Comparison of ENCODE assay signal across 1 cellular context in genomic region chr13:47437411-47437810, GRCh38.
TF ChIP-seq lines count a peak whose summit lies in the region.

No MANE protein-coding gene starts in this region.

TF ChIP-seq in SK-N-SH, 30 proteins besides CTCF, POLR2A, EP300 and RAD21 (continued from another document):
- TF ChIP-seq REST (IDR thresholded peaks at IDR 0.05; ENCODE audit: low read depth, low read length): no peak
- TF ChIP-seq POLR2AphosphoS5 (IDR thresholded peaks at IDR 0.05; ENCODE audit: low read depth, low read length): no peak
- TF ChIP-seq NRF1 (IDR thresholded peaks at IDR 0.05; ENCODE audit: low read depth, low read length): no peak
- no peak for TF ChIP-seq MAX (IDR thresholded peaks at IDR 0.05; ENCODE audit: low read depth)
- TF ChIP-seq PBX3 (IDR thresholded peaks at IDR 0.05): no peak
- TF ChIP-seq NFIC (IDR thresholded peaks at IDR 0.05; ENCODE audit: borderline replicate concordance): no peak
- no peak for TF ChIP-seq TCF12 (IDR thresholded peaks at IDR 0.05)
- TF ChIP-seq SIN3A (IDR thresholded peaks at IDR 0.05; ENCODE audit: borderline replicate concordance, low read depth, low read length): no peak
- no peak for TF ChIP-seq YY1 (IDR thresholded peaks at IDR 0.05; ENCODE audit: low read depth)
- TF ChIP-seq USF2 (IDR thresholded peaks at IDR 0.05; ENCODE audit: borderline replicate concordance, low read depth, low read length): no peak
- no peak for TF ChIP-seq RXRA (IDR thresholded peaks at IDR 0.05; ENCODE audit: borderline replicate concordance, low read depth)
- TF ChIP-seq TAF1 (IDR thresholded peaks at IDR 0.05; ENCODE audit: borderline replicate concordance, low read depth, low read length): no peak
- TF ChIP-seq EZH2phosphoT487 (IDR thresholded peaks at IDR 0.05; ENCODE audit: borderline replicate concordance, low read depth): no peak
- TF ChIP-seq GATA2 (CRISPR knock-in tag; IDR thresholded peaks at IDR 0.05): no peak
- TF ChIP-seq TEAD4 (IDR thresholded peaks at IDR 0.05; ENCODE audit: borderline replicate concordance, insufficient read depth): no peak
- no peak for TF ChIP-seq JUND (IDR thresholded peaks at IDR 0.05)
